ENCODE assay signal across 1 cellular context in genomic region chr20:1835531-1835930, GRCh38.
TF ChIP-seq lines count a peak whose summit lies in the region.

No MANE protein-coding gene starts in this region.

TF ChIP-seq in IMR-90, 13 proteins besides CTCF, POLR2A, EP300 and RAD21 (continued from another document):
- TF ChIP-seq MAZ (IDR thresholded peaks at IDR 0.05; ENCODE audit: borderline replicate concordance, low read depth, low read length): no peak
